Comparison of ENCODE assay signal across 23 cellular contexts in the genomic region with DNA sequence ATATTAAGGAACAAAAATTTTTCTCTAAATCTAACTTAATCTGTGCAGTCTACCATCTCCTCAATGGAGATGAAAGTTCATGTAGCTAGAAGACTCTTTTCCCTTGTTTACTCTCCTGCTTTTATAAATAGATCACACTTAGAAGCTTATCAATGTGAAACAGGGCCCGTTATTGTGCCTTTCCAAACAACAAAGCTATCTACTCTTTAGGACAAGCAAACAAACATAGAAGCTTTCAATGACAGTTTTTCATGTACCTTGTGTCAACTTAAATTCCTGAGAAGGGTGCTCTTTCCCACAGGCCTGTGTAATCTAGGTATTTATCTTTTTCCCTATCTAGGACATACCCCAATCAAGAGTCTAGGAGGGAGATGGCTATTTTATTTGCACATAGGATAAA.
"Had no signal": no experiment of that assay in that cellular context is flagged by ENCODE, and none has a peak within 500 bp of the region (broad histone marks: within the 10 kb centered on the region; RNA-seq: fewer than 3 reads in every experiment).

No MANE protein-coding gene starts in this region.

- H3K36me3 ChIP-seq: brain microvascular endothelial cell had no signal

- H3K4me3 ChIP-seq: coronary artery, dorsolateral prefrontal cortex had no signal

- H3K27me3 ChIP-seq: brain microvascular endothelial cell, dorsolateral prefrontal cortex had no signal

- DNase-seq: activated CD4-positive, alpha-beta memory T cell treated with anti-CD3 and anti-CD28 coated beads, Interleukin-2, amount 10 ng/mL, durations not matched to agents 7 days and 5 days; activated CD4-positive, alpha-beta T cell treated with anti-CD3 and anti-CD28 coated beads for 1 hour; activated CD4-positive, alpha-beta T cell treated with anti-CD3 and anti-CD28 coated beads for 4 hours; activated CD4-positive, alpha-beta T cell treated with anti-CD3 and anti-CD28 coated beads, Interleukin-2, amount 10 ng/mL, durations not matched to agents 7 days and 5 days; activated CD4-positive, alpha-beta T cell treated with anti-CD3 and anti-CD28 coated beads, Interleukin-2, amount 50 U/mL, for 4 hours; activated CD8-positive, alpha-beta memory T cell treated with anti-CD3 and anti-CD28 coated beads, Interleukin-2, amount 50 U/mL, for 48 hours; activated effector memory CD4-positive, alpha-beta T cell treated with Interleukin-2 at 50 U/mL for 16 hours; activated gamma-delta T cell treated with Interleukin-2 at 50 U/mL for 16 hours; activated naive CD4-positive, alpha-beta T cell treated with anti-CD3 and anti-CD28 coated beads, Interleukin-2, amount 50 U/mL, for 16 hours; activated naive CD4-positive, alpha-beta T cell treated with Interleukin-2 at 50 U/mL for 16 hours; activated T-cell treated with anti-CD3 and anti-CD28 coated beads for 4 hours; activated T-cell treated with anti-CD3 and anti-CD28 coated beads, Interleukin-2, amount 50 U/mL, for 4 hours; amniotic stem cell; anterior cingulate cortex; brain microvascular endothelial cell; dorsolateral prefrontal cortex; effector memory CD4-positive, alpha-beta T cell; endodermal cell; foreskin fibroblast; head of caudate nucleus; T-helper 17 cell had no signal

- H3K27ac ChIP-seq: brain microvascular endothelial cell, coronary artery, dorsolateral prefrontal cortex, VCaP had no signal
